In the genomic region with DNA sequence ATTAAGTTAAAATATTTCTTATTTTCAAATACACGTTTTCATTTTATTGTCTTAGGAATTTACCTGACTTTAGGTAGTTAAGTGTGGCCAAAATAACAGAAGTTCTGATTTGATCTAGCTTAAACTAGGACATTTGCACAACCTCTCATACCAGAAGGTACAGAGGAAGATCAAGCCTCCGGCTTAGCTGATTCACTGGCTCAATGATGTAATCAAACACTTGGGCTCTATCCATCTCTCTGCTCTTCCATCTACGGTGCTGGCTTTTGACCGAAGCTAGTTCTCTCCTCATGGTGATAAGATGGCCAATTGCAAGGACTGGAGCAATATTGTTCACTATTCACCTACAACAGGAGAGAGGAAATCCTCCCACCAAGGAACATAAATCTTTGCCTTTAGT, we compare ENCODE assay signal across 34 cellular contexts. TPM values are rescaled to one million over a fixed set of nuclear protein-coding genes. Genes with fewer than 3 reads are reported as not detected.
DNase-seq lines count a peak whose midpoint lies in the region; ATAC-seq, FAIRE-seq and TF ChIP-seq lines count a peak whose summit lies in the region.
"Had no signal": no experiment of that assay in that cellular context is flagged by ENCODE, and none has a peak within 500 bp of the region (broad histone marks: within the 10 kb centered on the region; RNA-seq: fewer than 3 reads in every experiment).

No MANE protein-coding gene starts in this region.

- no peak overlapping the region for H3K56ac ChIP-seq in IMR-90 (ENCODE audit: extremely low read depth, insufficient read depth, low read length)

- no peak overlapping the region for H2BK120ac ChIP-seq in IMR-90 (ENCODE audit: low read depth, low read length)

- H3K14ac ChIP-seq in IMR-90 (replicated peaks; ENCODE audit: low read depth, low read length): no peak overlapping the region

- H3K4me2 ChIP-seq in IMR-90 (ENCODE audit: low read depth, low read length) (no peak overlapping the region), K562 (ENCODE audit: insufficient read depth, low read length) (no peak overlapping the region)
- H3K4me2 ChIP-seq: PC-9 had no signal

- TF ChIP-seq CTCF in IMR-90 (conservative IDR thresholded peaks at IDR 0.05; ENCODE audit: low read depth, low read length) (no peak), K562 (IDR thresholded peaks at IDR 0.05 in 2 of 3, conservative IDR thresholded peaks at IDR 0.05 in 1 of 3; ENCODE audit: insufficient read depth in 2 of 3, low read depth in 1 of 3, low read length in 3 of 3) (no peak)

- peaks cover 0 to under 1% of the 10 kb centered on the region in 2 experiments; a peak in 1 of 4 replicates for H3K79me1 ChIP-seq in IMR-90 (ENCODE audit: low read depth in 1 of 2, low read length in 2 of 2)

- TF ChIP-seq POLR2A in IMR-90 (IDR thresholded peaks at IDR 0.05; ENCODE audit: low read depth, low read length) (no peak), K562 (conservative IDR thresholded peaks at IDR 0.05) (no peak), erythroblast (IDR thresholded peaks at IDR 0.05; ENCODE audit: low read length) (no peak)

- CTCF ChIA-PET in IMR-90 (lab: Yijun Ruan, JAX) (no interaction called here), K562 (lab: Yijun Ruan, JAX; ENCODE audit: low intra/inter-chr PET ratio) (no interaction called here)

- no peaks in the 10 kb centered on the region for H4K20me1 ChIP-seq in IMR-90 (ENCODE audit: insufficient read depth, low read length)
- H4K20me1 ChIP-seq in K562 (replicated peaks; ENCODE audit: control insufficient read depth, insufficient read depth, low read length): no peaks in the 10 kb centered on the region

- no peak for TF ChIP-seq EP300 in K562 (IDR thresholded peaks at IDR 0.05; ENCODE audit: low read length)

- H3K27ac ChIP-seq in IMR-90 (ENCODE audit: insufficient read depth, low read length) (no peak overlapping the region), K562 (ENCODE audit: extremely low read depth, low read depth, low read length) (no peak overlapping the region)
- H3K27ac ChIP-seq: gastrocnemius medialis, PC-9, upper lobe of left lung had no signal

- peak; percentile 31 for DNase-seq in AG08396 (ENCODE audit: low spot score)
- peak; percentile 47 for DNase-seq in IMR-90
- DNase-seq in K562 (ENCODE audit: extremely low read depth in 1 of 4, low spot score in 3 of 4): no peak
- DNase-seq in memory B cell (ENCODE audit: low spot score in 2 of 2): no peak
- DNase-seq in NAMALWA (ENCODE audit: low spot score): no peak
- no peak for DNase-seq in activated CD8-positive, alpha-beta memory T cell treated with anti-CD3 and anti-CD28 coated beads, Interleukin-2, amount 50 U/mL, for 48 hours
- DNase-seq in erythroblast (lab: John Stamatoyannopoulos, UW): no peak
- DNase-seq: activated CD4-positive, alpha-beta T cell treated with anti-CD3 and anti-CD28 coated beads for 36 hours; activated CD8-positive, alpha-beta T cell treated with anti-CD3 and anti-CD28 coated beads, Interleukin-2, amount 10 ng/mL, durations not matched to agents 7 days and 5 days; activated T-cell treated with anti-CD3 and anti-CD28 coated beads for 4 hours; anterior cingulate cortex; BE2C; CD8-positive, alpha-beta memory T cell; effector CD8-positive, alpha-beta T cell; gastrocnemius medialis; KBM-7; MG63; NCI-H1417 treated with DMSO at 0.1 percent for 48 hours; NCI-H2081; NCI-H526 treated with DMSO at 0.1 percent for 48 hours; NK-92 treated with Interleukin-12 subunit alpha and Interleukin-12 subunit beta, amount 100 ng/mL, for 24 hours; SIG-M5; stimulated activated naive B cell treated with anti-CD40 and anti-IgM and Interleukin-4, amounts not matched to agents 10 μg/mL and 1 μg/mL and 100 μg/mL, for 72 hours; substantia nigra; upper lobe of left lung had no signal

- no peak overlapping the region for H4K91ac ChIP-seq in IMR-90 (ENCODE audit: insufficient read depth, low read depth, low read length)

- no peaks in the 10 kb centered on the region; the same call in 1 of the 2 replicates for H3K9me3 ChIP-seq in IMR-90 (ENCODE audit: control insufficient read depth, insufficient read depth, low read length)
- H3K9me3 ChIP-seq in K562 (replicated peaks; ENCODE audit: control insufficient read depth, insufficient read depth, low read depth, low read length): no peaks in the 10 kb centered on the region
- H3K9me3 ChIP-seq: BE2C, gastrocnemius medialis, upper lobe of left lung had no signal

- no peaks in the 10 kb centered on the region for H3K36me3 Mint-ChIP-seq in memory B cell
- H3K36me3 Mint-ChIP-seq: activated naive CD4-positive, alpha-beta T cell treated with anti-CD3 and anti-CD28 coated beads, Interleukin-2, amount 50 U/mL, for 72 hours; CD8-positive, alpha-beta memory T cell had no signal

- H3K36me3 ChIP-seq in IMR-90 (ENCODE audit: control insufficient read depth, insufficient read depth, low read length) (no peaks in the 10 kb centered on the region), K562 (ENCODE audit: control insufficient read depth, insufficient read depth, low read length) (no peaks in the 10 kb centered on the region)
- H3K36me3 ChIP-seq: BE2C, gastrocnemius medialis, MG63, upper lobe of left lung had no signal

- no peak overlapping the region for H2BK5ac ChIP-seq in IMR-90 (ENCODE audit: low read depth, low read length, poor library complexity, severe bottlenecking)

- H3K27me3 ChIP-seq in IMR-90 (ENCODE audit: control insufficient read depth, insufficient read depth, low read length): no peaks in the 10 kb centered on the region
- no peaks in the 10 kb centered on the region for H3K27me3 ChIP-seq in K562 (ENCODE audit: control insufficient read depth in 2 of 2, insufficient read depth in 2 of 2, low read length in 2 of 2)
- H3K27me3 ChIP-seq: gastrocnemius medialis, MG63, upper lobe of left lung had no signal

- no peak overlapping the region for H3K27ac Mint-ChIP-seq in memory B cell
- H3K27ac Mint-ChIP-seq: activated CD4-positive, alpha-beta T cell treated with anti-CD3 and anti-CD28 coated beads for 36 hours; activated CD8-positive, alpha-beta T cell treated with anti-CD3 and anti-CD28 coated beads, Interleukin-2, amount 10 ng/mL, durations not matched to agents 7 days and 5 days; activated naive CD4-positive, alpha-beta T cell treated with anti-CD3 and anti-CD28 coated beads, Interleukin-2, amount 50 U/mL, for 72 hours; CD8-positive, alpha-beta memory T cell; nephron had no signal

- intact Hi-C loops in IMR-90 (cut with micrococcal nuclease) (no loop called here), K562 (cut with micrococcal nuclease) (no loop called here)

- H3K79me2 ChIP-seq in K562 (ENCODE audit: control insufficient read depth, insufficient read depth, low read length): no peaks in the 10 kb centered on the region

- H3K18ac ChIP-seq in IMR-90 (ENCODE audit: low read depth, low read length): no peak overlapping the region

- no peak overlapping the region for H2AK9ac ChIP-seq in IMR-90 (replicated peaks; ENCODE audit: low read depth, low read length, poor library complexity)

- POLR2A ChIA-PET in IMR-90 (lab: Charles Lee; ENCODE audit: unreplicated experiment) (no interaction called here), K562 (lab: Yijun Ruan, JAX) (interaction anchor here (0.8 to 1.2 kb wide), 2 partner anchors 11 to 31 kb away, joined by 3 to 5 read pairs; no protein-coding TSS in a partner anchor)

- H3K4me1 Mint-ChIP-seq in memory B cell: peaks cover 8% of the 10 kb centered on the region

- BruUV-seq in IMR-90 (replicated peaks; lab: Mats Ljungman, UMichigan): no TSS peak
- BruUV-seq in K562 (replicated peaks; lab: Mats Ljungman, UMichigan): no TSS peak

- H3K4me3 Mint-ChIP-seq in memory B cell: peak overlapping the region; percentile 46
- H3K4me3 Mint-ChIP-seq: activated CD4-positive, alpha-beta T cell treated with anti-CD3 and anti-CD28 coated beads for 36 hours; activated CD8-positive, alpha-beta T cell treated with anti-CD3 and anti-CD28 coated beads, Interleukin-2, amount 10 ng/mL, durations not matched to agents 7 days and 5 days; CD8-positive, alpha-beta memory T cell; nephron; stimulated activated naive B cell treated with anti-CD40 and anti-IgM and Interleukin-4, amounts not matched to agents 10 μg/mL and 1 μg/mL and 100 μg/mL, for 72 hours had no signal

- dilution Hi-C loops in IMR-90 (cut with HindIII; ENCODE audit: low sequenced_read_pairs, unreplicated experiment): no loop called here

- H2AFZ ChIP-seq in IMR-90 (replicated peaks; ENCODE audit: low read length, poor library complexity) (no peak overlapping the region), K562 (ENCODE audit: low read depth, low read length) (peak overlapping the region; percentile 41; the same call in 1 of the 2 replicates)
- H2AFZ ChIP-seq: PC-9 had no signal

- ATAC-seq in IMR-90 (ENCODE audit: low read depth) (no peak), K562 (peak; percentile 50), memory B cell (ENCODE audit: low read depth) (no peak), GM19463 (IDR thresholded peaks at IDR 0.05; ENCODE audit: unreplicated experiment) (no peak)
- ATAC-seq: activated CD4-positive, alpha-beta T cell treated with anti-CD3 and anti-CD28 coated beads for 36 hours; activated CD8-positive, alpha-beta T cell treated with anti-CD3 and anti-CD28 coated beads, Interleukin-2, amount 10 ng/mL, durations not matched to agents 7 days and 5 days; activated naive CD4-positive, alpha-beta T cell treated with anti-CD3 and anti-CD28 coated beads, Interleukin-2, amount 50 U/mL, for 72 hours; stimulated activated naive B cell treated with anti-CD40 and anti-IgM and Interleukin-4, amounts not matched to agents 10 μg/mL and 1 μg/mL and 100 μg/mL, for 72 hours had no signal

- no peak overlapping the region for H4K8ac ChIP-seq in IMR-90 (ENCODE audit: low read depth in 2 of 2, low read length in 2 of 2)

- H3K9ac ChIP-seq in IMR-90 (ENCODE audit: low read depth, low read length) (no peak overlapping the region), K562 (ENCODE audit: insufficient read depth in 1 of 2, low read depth in 2 of 2, low read length in 2 of 2) (no peak overlapping the region)

- peaks cover 7% of the 10 kb centered on the region for H3K9me1 ChIP-seq in IMR-90 (ENCODE audit: insufficient read depth, low read length)
- H3K9me1 ChIP-seq in K562 (ENCODE audit: control insufficient read depth, insufficient read depth, low read length): no peaks in the 10 kb centered on the region

- H3K23ac ChIP-seq in IMR-90 (ENCODE audit: low read depth, low read length): no peak overlapping the region

- H2AK5ac ChIP-seq in IMR-90 (ENCODE audit: low read depth, low read length): no peak overlapping the region

- H3K4me1 ChIP-seq in IMR-90 (ENCODE audit: control insufficient read depth, insufficient read depth, low read length) (peaks cover 7% of the 10 kb centered on the region), K562 (replicated peaks in 1 of 2; ENCODE audit: control insufficient read depth in 2 of 2, insufficient read depth in 2 of 2, low read length in 2 of 2) (peaks cover 4 to 9% of the 10 kb centered on the region in 2 experiments; a peak in 2 of 5 replicates)
- H3K4me1 ChIP-seq: BE2C had no signal

- no peak overlapping the region for H2BK15ac ChIP-seq in IMR-90 (ENCODE audit: low read depth, low read length)

- no peak overlapping the region for H3K4me3 ChIP-seq in IMR-90 (ENCODE audit: insufficient read depth, low read depth, low read length)
- no peak overlapping the region for H3K4me3 ChIP-seq in K562
- H3K4me3 ChIP-seq: gastrocnemius medialis, lung, MG63, PC-9, upper lobe of left lung had no signal

- WGBS in IMR-90 (ENCODE audit: extremely low coverage in 2 of 2, insufficient read length in 1 of 2), 2 experiments: no CpG with 5 or more reads among the region's 4 CpGs
- WGBS in K562 (ENCODE audit: insufficient coverage, low coverage, missing lambda C conversion rate): 39% methylated on average over 4 of the region's 4 CpGs

- in situ Hi-C loops in IMR-90 (cut with MboI; ENCODE audit: low sequenced_read_pairs): no loop called here
- in situ Hi-C loops in K562 (cut with MboI): no loop called here

- no peak overlapping the region for H3K4ac ChIP-seq in IMR-90 (ENCODE audit: low read depth, low read length)

- FAIRE-seq in K562 (lab: Jason Lieb, UNC): peak; percentile 40
- FAIRE-seq: A204.1, colon, GM18507, HTR-8/SVneo had no signal

- H3K27me3 Mint-ChIP-seq in memory B cell: no peaks in the 10 kb centered on the region
- H3K27me3 Mint-ChIP-seq: stimulated activated naive B cell treated with anti-CD40 and anti-IgM and Interleukin-4, amounts not matched to agents 10 μg/mL and 1 μg/mL and 100 μg/mL, for 72 hours had no signal

- no peak overlapping the region for H2BK20ac ChIP-seq in IMR-90 (ENCODE audit: low read depth, low read length)

- no peak overlapping the region for H4K5ac ChIP-seq in IMR-90 (ENCODE audit: low read depth, low read length)

- TF ChIP-seq RAD21 in IMR-90 (IDR thresholded peaks at IDR 0.05; ENCODE audit: low read length) (no peak), K562 (CRISPR knock-in tag; conservative IDR thresholded peaks at IDR 0.05 in 1 of 2, IDR thresholded peaks at IDR 0.05 in 1 of 2) (no peak)

- peaks cover 2% of the 10 kb centered on the region for H3K9me3 Mint-ChIP-seq in memory B cell
- H3K9me3 Mint-ChIP-seq: activated naive CD4-positive, alpha-beta T cell treated with anti-CD3 and anti-CD28 coated beads, Interleukin-2, amount 50 U/mL, for 72 hours; CD8-positive, alpha-beta memory T cell had no signal

RNA-seq across cellular contexts. Expression of a gene that starts 12.2 kb away (rescaled TPM):
- 78.3 and 185 TPM in 2 replicates for total RNA-seq in IMR-90 (2012; rRNA removed)
- 42.9 and 44.1 TPM in 2 replicates for polyA plus RNA-seq in IMR-90 (2012; rRNA removed)
- 16.8 and 23.7 TPM in 2 replicates for polyA plus RNA-seq in IMR-90 (2012; cell fraction: cytosol; rRNA removed)
- polyA plus RNA-seq in IMR-90 (2012; cell fraction: nucleus; rRNA removed; ENCODE audit: low replicate concordance): 4.9 and 30.2 TPM in 2 replicates
- total RNA-seq in K562 (2011; cell fraction: chromatin; rRNA removed; ENCODE audit: low replicate concordance): 25.8 and 69.5 TPM in 2 replicates
- 12.5 and 14.9 TPM in 2 replicates for total RNA-seq in K562 (2011; cell fraction: nucleolus; rRNA removed)
- total RNA-seq in K562 (2011; cell fraction: nucleoplasm; rRNA removed): 25.1 and 44.4 TPM in 2 replicates
- 18.8 and 24.7 TPM in 2 replicates for total RNA-seq in K562 (2014; rRNA removed)
- total RNA-seq in K562 (2014; rRNA removed; fragmentation: Illumina TruSeq; extraction: Trizol): 37.0 and 41.1 TPM in 2 replicates
- total RNA-seq in K562 (2015; rRNA removed; fragmentation: Illumina TruSeq; extraction: Trizol): 26.5 and 38.1 TPM in 2 replicates
- 37.9 and 43.0 TPM in 2 replicates for total RNA-seq in K562 (2021)
- 31.2 and 39.8 TPM in 2 replicates for polyA plus RNA-seq in K562 (2011; rRNA removed)
- polyA plus RNA-seq in K562 (2011; cell fraction: cytosol; rRNA removed): 7.6 and 15.5 TPM in 2 replicates
- polyA plus RNA-seq in K562 (2011; cell fraction: nucleus; rRNA removed): 22.5 and 31.5 TPM in 2 replicates
- 16.3 and 36.3 TPM in 2 replicates for polyA plus RNA-seq in K562 (2012)
- polyA plus RNA-seq in K562 (2014; fragmentation: Illumina TruSeq; extraction: Trizol): 40.4 and 44.7 TPM in 2 replicates
- polyA plus RNA-seq in K562 (2014; fragmentation: Nextera tagmentation; extraction: Ambion mirVana): 10 to 100 TPM; 11.2 to 16.0 TPM
- polyA plus RNA-seq in K562 (2014; rRNA removed): 33.3 and 40.6 TPM in 2 replicates
- polyA minus RNA-seq in K562 (2011; rRNA and poly(A)+ RNA removed): 41.3 and 50.1 TPM in 2 replicates
- 13.6 and 20.0 TPM in 2 replicates for polyA minus RNA-seq in K562 (2011; cell fraction: cytosol; rRNA and poly(A)+ RNA removed)
- 25.4 and 45.8 TPM in 2 replicates for polyA minus RNA-seq in K562 (2011; cell fraction: nucleus; rRNA and poly(A)+ RNA removed)

Comparison
In these comparisons a context has a peak if more than half of its experiments do, and no peak if none do; other contexts are left out.
1. DNase-seq: peak in AG08396 (single experiment) and IMR-90 (single experiment); none in K562 (0 of 4), memory B cell (0 of 2), NAMALWA (single experiment), activated CD8-positive, alpha-beta memory T cell treated with anti-CD3 and anti-CD28 coated beads, Interleukin-2, amount 50 U/mL, for 48 hours (single experiment) and erythroblast (0 of 2).